13 cellular contexts compared by ENCODE assay signal in genomic region chr3:53235545-53235944, GRCh38. TPM values are rescaled to one million over a fixed set of nuclear protein-coding genes. Genes with fewer than 3 reads are reported as not detected.
A peak's percentile ranks its signal among the peaks of the same experiment; 100 is the strongest.
DNase-seq lines count a peak whose midpoint lies in the region; ATAC-seq, FAIRE-seq and TF ChIP-seq lines count a peak whose summit lies in the region.
"Had no signal": no experiment of that assay in that cellular context is flagged by ENCODE, and none has a peak within 500 bp of the region (broad histone marks: within the 10 kb centered on the region; RNA-seq: fewer than 3 reads in every experiment).

No MANE protein-coding gene starts in this region.

- no peak overlapping the region for H2AFZ ChIP-seq in GM23248

- H3K4me1 ChIP-seq in A549 (peaks cover 97% of the 10 kb centered on the region), GM23248 (ENCODE audit: insufficient read depth) (peaks cover 34% of the 10 kb centered on the region), muscle layer of colon (ENCODE audit: insufficient read depth, low read length) (peaks cover 23% of the 10 kb centered on the region), HAP-1 (no peaks in the 10 kb centered on the region)
- H3K4me1 ChIP-seq: SJCRH30 had no signal

- H3K79me2 ChIP-seq in GM23248 (ENCODE audit: insufficient read depth), result peaks cover 68% of the 10 kb centered on the region

- no peaks in the 10 kb centered on the region for H3K9me2 ChIP-seq in GM23248 (ENCODE audit: insufficient read depth)

- H3K4me3 ChIP-seq in A549 (no peak overlapping the region), GM23248 (no peak overlapping the region), muscle layer of colon (ENCODE audit: low read depth in 1 of 2, low read length in 2 of 2) (no peak overlapping the region), HAP-1 (no peak overlapping the region)
- H3K4me3 ChIP-seq: SJCRH30, suprapubic skin had no signal

- WGBS in A549 (ENCODE audit: missing lambda C conversion rate), result 48% methylated on average over 5 of the region's 6 CpGs
- WGBS in GM23248 (ENCODE audit: low coverage in 1 of 2, low lambda C conversion rate in 2 of 2, missing lambda C conversion rate in 2 of 2), 2 experiments, result 60 to 68% methylated on average over 4 to 6 of the region's 6 CpGs

- ATAC-seq in A549 (no peak), HG02870 (IDR thresholded peaks at IDR 0.05; ENCODE audit: unreplicated experiment) (no peak)

- no peaks in the 10 kb centered on the region for H4K20me1 ChIP-seq in GM23248 (ENCODE audit: insufficient read depth)

- no peak for FAIRE-seq in A549 (lab: Jason Lieb, UNC)

- no peak for TF ChIP-seq POLR2A in A549 (IDR thresholded peaks at IDR 0.05; ENCODE audit: low read length)

- peaks cover 37% of the 10 kb centered on the region for H3F3A ChIP-seq in GM23248 (ENCODE audit: insufficient read depth)

- H3K36me3 Mint-ChIP-seq in brain, result peaks cover 62% of the 10 kb centered on the region

- H3K9me3 ChIP-seq in A549 (no peaks in the 10 kb centered on the region), GM23248 (ENCODE audit: low read depth) (no peaks in the 10 kb centered on the region), muscle layer of colon (ENCODE audit: low read length) (no peaks in the 10 kb centered on the region), HAP-1 (no peaks in the 10 kb centered on the region)
- H3K9me3 ChIP-seq: SJCRH30, suprapubic skin had no signal

- no peaks in the 10 kb centered on the region for H3K27me3 Mint-ChIP-seq in brain

- in situ Hi-C loops in GM23248 (cut with MboI), result no loop called here
- in situ Hi-C loops in HAP-1 (cut with MboI; ENCODE audit: low sequenced_read_pairs), result no loop called here

- H3K9ac ChIP-seq in GM23248, result peak overlapping the region; percentile 64
- no peak overlapping the region for H3K9ac ChIP-seq in muscle layer of colon (ENCODE audit: low read length)

- POLR2A ChIA-PET in A549 (lab: Yijun Ruan, JAX), result interaction anchor here (1.0 kb wide), 1 partner anchor 19 kb away, joined by 3 read pairs; no protein-coding TSS in a partner anchor

- H3K4me2 ChIP-seq in A549 (peak overlapping the region; percentile 77), GM23248 (ENCODE audit: unreplicated experiment) (no peak overlapping the region)

- H3K27me3 ChIP-seq in GM23248 (replicated peaks; ENCODE audit: insufficient read depth) (no peaks in the 10 kb centered on the region), muscle layer of colon (ENCODE audit: control insufficient read depth in 1 of 2, insufficient read depth in 2 of 2, low read length in 2 of 2) (no peaks in the 10 kb centered on the region), HAP-1 (ENCODE audit: low read depth) (no peaks in the 10 kb centered on the region)
- H3K27me3 ChIP-seq: SJCRH30, suprapubic skin had no signal

- H3K36me3 ChIP-seq in GM23248 (ENCODE audit: low read depth) (peaks cover 44% of the 10 kb centered on the region), muscle layer of colon (ENCODE audit: insufficient read depth, low read length) (peaks cover 69% of the 10 kb centered on the region), HAP-1 (replicated peaks) (peaks cover 96% of the 10 kb centered on the region)

- TF ChIP-seq EP300 in A549 (IDR thresholded peaks at IDR 0.05), result no peak

- H3K27ac ChIP-seq in A549 (peak overlapping the region; percentile 100), GM23248 (peak overlapping the region; percentile 92), muscle layer of colon (ENCODE audit: low read depth, low read length) (peak overlapping the region; percentile 68)
- H3K27ac ChIP-seq: SJCRH30, suprapubic skin had no signal

- H3K27ac Mint-ChIP-seq in brain, result peak overlapping the region in 4 of 5 experiments; percentile 3 to 44 (median 24)

- no peak for DNase-seq in A549 (ENCODE audit: low read depth in 1 of 2, low spot score in 1 of 2)
- DNase-seq in GM23248, result no peak
- no peak for DNase-seq in HAP-1 (ENCODE audit: low spot score in 2 of 2)
- DNase-seq in HCEC 1CT, result no peak
- DNase-seq in occipital lobe (lab: John Stamatoyannopoulos, UW), result no peak
- DNase-seq: activated CD4-positive, alpha-beta T cell treated with anti-CD3 and anti-CD28 coated beads, Interleukin-2, amount 50 U/mL, for 1 hour; COR-L47; stimulated activated CD4-positive, alpha-beta T cell treated with anti-CD3 and anti-CD28 coated beads, Interleukin-2, amount 100 ng/mL, for 24 hours had no signal

- peaks cover 31% of the 10 kb centered on the region for H3K4me1 Mint-ChIP-seq in brain

- H3K9me3 Mint-ChIP-seq in brain, result no peaks in the 10 kb centered on the region

- CTCF ChIA-PET in A549 (lab: Yijun Ruan, JAX), result interaction anchor here (1.1 to 7.7 kb wide), 3 partner anchors 8 to 39 kb away, joined by 4 to 69 read pairs (median 4); no protein-coding TSS in a partner anchor

- no peak for TF ChIP-seq RAD21 in A549 (conservative IDR thresholded peaks at IDR 0.05 in 1 of 2, IDR thresholded peaks at IDR 0.05 in 1 of 2)

- H3K4me3 Mint-ChIP-seq in brain, result no peak overlapping the region

- TF ChIP-seq CTCF in A549 (IDR thresholded peaks at IDR 0.05) (no peak), brain (conservative IDR thresholded peaks at IDR 0.05) (no peak)

TF ChIP-seq in A549, 52 proteins besides CTCF, POLR2A, EP300 and RAD21:
- TF ChIP-seq KDM5A (IDR thresholded peaks at IDR 0.05) (no peak), ATOH8 (CRISPR knock-in tag; IDR thresholded peaks at IDR 0.05; ENCODE audit: low read depth) (no peak), CHD2 (IDR thresholded peaks at IDR 0.05; ENCODE audit: low read length, partially characterized antibody) (no peak), JUN (IDR thresholded peaks at IDR 0.05) (no peak), E2F6 (IDR thresholded peaks at IDR 0.05; ENCODE audit: borderline replicate concordance, low read depth) (no peak), BHLHE40 (IDR thresholded peaks at IDR 0.05; ENCODE audit: low read depth, low read length) (no peak), RFX5 (IDR thresholded peaks at IDR 0.05) (no peak), NR3C1 (IDR thresholded peaks at IDR 0.05) (no peak), USF2 (IDR thresholded peaks at IDR 0.05) (no peak), JUNB (IDR thresholded peaks at IDR 0.05) (no peak), HOXB13 (CRISPR knock-in tag; IDR thresholded peaks at IDR 0.05; ENCODE audit: low read depth) (no peak), EHF (CRISPR knock-in tag; IDR thresholded peaks at IDR 0.05) (no peak), GATA3 (IDR thresholded peaks at IDR 0.05; ENCODE audit: borderline replicate concordance) (no peak), HEYL (CRISPR knock-in tag; IDR thresholded peaks at IDR 0.05) (no peak)

RNA-seq across cellular contexts. Expression of gene TKT, which starts 20.3 kb away (rescaled TPM):
- polyA plus RNA-seq in A549 (2011; rRNA removed) (628 and 740 TPM in 2 replicates), A549 (2017; fragmentation: RNase III; extraction: RNeasy Plus Mini Kit Qiagen cat#74134 plus additional on column Dnase treatment) (1,284 to 1,468 TPM (median 1,457 TPM) in 3 replicates), GM23248 (2016; fragmentation: Nextera tagmentation; extraction: Ambion mirVana) (129 and 134 TPM in 2 replicates), brain (ENCODE audit: insufficient read depth, low read depth, low replicate concordance) (199 TPM)
- polyA plus RNA-seq in A549 (2012; cell fraction: cytosol; rRNA removed), result 788 and 1,278 TPM in 2 replicates
- 1,392 and 1,832 TPM in 2 replicates for polyA plus RNA-seq in A549 (2012; cell fraction: nucleus; rRNA removed)
- 615 and 777 TPM in 2 replicates for polyA minus RNA-seq in A549 (2011; rRNA and poly(A)+ RNA removed)
- 239 and 256 TPM in 2 replicates for total RNA-seq in GM23248 (2014; rRNA removed; shearing (Covaris generic))
- total RNA-seq in occipital lobe, result 157 TPM
